ENCODE assay signal across 15 cellular contexts in the genomic region with DNA sequence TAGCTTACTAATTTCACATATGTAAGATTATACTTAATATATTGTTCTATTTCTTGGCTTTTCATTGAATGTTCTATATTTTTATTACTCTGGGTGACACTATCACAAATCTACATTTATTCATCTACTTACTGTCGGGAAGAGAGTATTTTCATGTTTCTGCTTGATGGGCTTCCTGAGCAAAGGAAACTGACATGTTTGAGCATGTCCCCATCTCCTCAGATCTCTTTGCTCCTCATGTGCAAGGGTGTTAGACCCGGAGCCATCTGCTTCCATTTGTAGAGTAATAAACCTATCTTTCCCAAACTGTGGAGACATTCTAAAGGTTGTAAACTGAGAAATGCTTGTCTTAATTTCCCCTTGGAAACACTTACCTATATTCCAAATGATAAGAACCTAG.
"Had no signal": no experiment of that assay in that cellular context is flagged by ENCODE, and none has a peak within 500 bp of the region (broad histone marks: within the 10 kb centered on the region; RNA-seq: fewer than 3 reads in every experiment).

No MANE protein-coding gene starts in this region.

- H3K4me1 ChIP-seq: ascending aorta, spleen, testis, upper lobe of left lung had no signal

- H3K27me3 ChIP-seq: ascending aorta, hepatocyte, sigmoid colon, testis, upper lobe of left lung had no signal

- DNase-seq: activated CD4-positive, alpha-beta T cell treated with anti-CD3 and anti-CD28 coated beads, Interleukin-2, amount 50 U/mL, for 4 hours; activated effector memory CD4-positive, alpha-beta T cell treated with anti-CD3 and anti-CD28 coated beads, Interleukin-2, amount 50 U/mL, for 16 hours; activated T-cell treated with anti-CD3 and anti-CD28 coated beads, Interleukin-2, amount 50 U/mL, for 72 hours; cerebellar nuclear complex; cortex of kidney; left cardiac atrium; natural killer cell; sigmoid colon; spleen; stimulated activated CD4-positive, alpha-beta T cell treated with anti-CD3 and anti-CD28 coated beads, Interleukin-4, amount 100 ng/mL, for 4 hours; testis; upper lobe of left lung had no signal

- ATAC-seq: activated T-cell treated with anti-CD3 and anti-CD28 coated beads, Interleukin-2, amount 50 U/mL, for 72 hours; left cardiac atrium; natural killer cell; stimulated activated memory B cell treated with anti-CD40 and anti-IgM and Interleukin-4, amounts not matched to agents 10 μg/mL and 1 μg/mL and 100 μg/mL, for 72 hours had no signal

- H3K27ac ChIP-seq: ascending aorta, hepatocyte, sigmoid colon, spleen, testis, upper lobe of left lung had no signal
